ENCODE assay signal across 22 cellular contexts in the genomic region with DNA sequence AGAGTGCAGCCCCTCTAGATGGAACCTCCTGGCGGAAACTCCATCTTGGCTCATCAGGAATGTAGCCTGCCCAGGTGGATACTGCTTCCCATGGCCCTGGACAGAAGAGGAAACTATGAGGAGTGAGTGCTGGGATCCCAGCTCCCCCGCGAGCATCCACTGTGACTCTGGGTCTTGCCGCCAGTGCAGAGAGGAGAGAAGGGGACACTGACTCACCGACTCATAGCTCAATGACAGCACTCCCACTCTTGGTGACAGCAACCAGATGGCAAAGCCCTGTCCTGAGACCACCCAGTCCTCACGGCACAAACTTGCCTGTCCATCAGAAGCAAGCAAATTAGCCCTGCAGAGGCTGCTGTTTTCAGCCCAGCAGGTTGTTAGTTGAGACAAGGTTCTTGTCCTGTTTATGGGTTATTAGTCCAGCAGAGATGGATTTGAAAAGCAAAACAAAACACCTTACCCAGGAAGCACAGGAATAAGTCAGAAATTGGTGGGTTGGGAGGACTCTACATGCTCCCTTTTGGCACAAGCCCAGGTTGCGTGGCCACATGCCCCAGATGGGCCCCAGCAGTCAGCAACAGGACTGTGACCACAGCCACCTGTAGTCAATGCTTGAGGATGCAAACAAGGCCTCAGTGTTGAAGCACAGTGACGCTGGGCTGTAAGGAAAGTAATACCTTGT.
DNase-seq lines count a peak whose midpoint lies in the region; ATAC-seq and TF ChIP-seq lines count a peak whose summit lies in the region.
"Had no signal": no experiment of that assay in that cellular context is flagged by ENCODE, and none has a peak within 500 bp of the region (broad histone marks: within the 10 kb centered on the region; RNA-seq: fewer than 3 reads in every experiment).

No MANE protein-coding gene starts in this region.

- H3K4me3 ChIP-seq in HL-60 (replicated peaks; ENCODE audit: insufficient read depth, low read length) (no peak overlapping the region), thyroid gland (replicated peaks in 1 of 3) (no peak overlapping the region)
- H3K4me3 ChIP-seq: Peyer's patch, SK-N-MC had no signal

- intact Hi-C loops in thyroid gland (cut with DNase I) = no loop called here

- ATAC-seq in HG03039 (IDR thresholded peaks at IDR 0.05; ENCODE audit: unreplicated experiment) = no peak
- ATAC-seq: Right ventricle myocardium inferior had no signal

- TF ChIP-seq CTCF in HL-60 (IDR thresholded peaks at IDR 0.05; ENCODE audit: insufficient read depth, low read length) = no peak
- TF ChIP-seq CTCF in thyroid gland (IDR thresholded peaks at IDR 0.05) = no peak

- no peaks in the 10 kb centered on the region for H3K36me3 ChIP-seq in thyroid gland
- H3K36me3 ChIP-seq: BE2C, Peyer's patch had no signal

- 84 to 90% methylated on average over 5 to 6 of the region's 8 CpGs for WGBS in thyroid gland, 2 donors

- peak overlapping the region; percentile 70 for H3K27ac ChIP-seq in HL-60 (replicated peaks)
- peak overlapping the region; percentile 71 to 87 (median 79) for H3K27ac ChIP-seq in thyroid gland
- H3K27ac ChIP-seq: KMS-11, Peyer's patch, SK-N-MC had no signal

- H3K9me3 ChIP-seq in thyroid gland = no peaks in the 10 kb centered on the region
- H3K9me3 ChIP-seq: BE2C, Peyer's patch had no signal

- H3K27me3 ChIP-seq in HL-60 (ENCODE audit: insufficient read depth, poor library complexity, severe bottlenecking) (no peaks in the 10 kb centered on the region), thyroid gland (no peaks in the 10 kb centered on the region)
- H3K27me3 ChIP-seq: BE2C, Peyer's patch had no signal

- peaks cover 47 to 54% of the 10 kb centered on the region in 2 donors for H3K4me1 ChIP-seq in thyroid gland
- H3K4me1 ChIP-seq: BE2C, Peyer's patch had no signal

- DNase-seq in SHP77 (lab: John Stamatoyannopoulos, UW) = peak; percentile 6 to 30
- no peak for DNase-seq in SHP77 treated with DMSO at 0.1 percent for 48 hours (lab: John Stamatoyannopoulos, UW)
- DNase-seq in HL-60 (ENCODE audit: low read depth in 1 of 2, low spot score in 1 of 2) = peak in 1 of 2 experiments; percentile 69
- DNase-seq in left kidney (ENCODE audit: low read depth, low spot score) = peak; percentile 70
- DNase-seq in thyroid gland = peak in 1 of 2 donors; percentile 30
- no peak for DNase-seq in UCSD-AML1 (lab: John Stamatoyannopoulos, UW; ENCODE audit: unreplicated experiment)
- no peak for DNase-seq in NCI-H2196 (lab: John Stamatoyannopoulos, UW; ENCODE audit: unreplicated experiment)
- DNase-seq: BE2C; CD4-positive, alpha-beta memory T cell; DMS53; EL; NCI-H1417; NCI-H187; NCI-H2107; NCI-H226; NCI-H524; NK-92 treated with Interleukin-12 subunit alpha and Interleukin-12 subunit beta, amount 100 ng/mL, for 24 hours; Peyer's patch had no signal

- no peak for TF ChIP-seq POLR2A in thyroid gland (IDR thresholded peaks at IDR 0.05)

Comparison
In these comparisons a context has a peak if more than half of its experiments do, and no peak if none do; other contexts are left out.
1. DNase-seq: peak in SHP77 (2 of 2) and left kidney (single experiment); none in SHP77 treated with DMSO at 0.1 percent for 48 hours (single experiment), UCSD-AML1 (single experiment) and NCI-H2196 (single experiment).